Comparison of ENCODE assay signal across 12 cellular contexts in genomic region chr11:8087185-8087584, GRCh38. TPM values are rescaled to one million over a fixed set of nuclear protein-coding genes. Genes with fewer than 3 reads are reported as not detected.
A peak's percentile ranks its signal among the peaks of the same experiment; 100 is the strongest.
DNase-seq lines count a peak whose midpoint lies in the region; ATAC-seq and TF ChIP-seq lines count a peak whose summit lies in the region.
"Had no signal": no experiment of that assay in that cellular context is flagged by ENCODE, and none has a peak within 500 bp of the region (broad histone marks: within the 10 kb centered on the region; RNA-seq: fewer than 3 reads in every experiment).

No MANE protein-coding gene starts in this region.

- TF ChIP-seq EP300 in Ishikawa (IDR thresholded peaks at IDR 0.05; ENCODE audit: borderline replicate concordance), result no peak

- WGBS in spleen, 5 donors, result 80 to 88% (median 85%) methylated on average over 4 of the region's 4 CpGs
- WGBS in mesenchymal stem cell, result 95% methylated on average over 4 of the region's 4 CpGs

- TF ChIP-seq CTCF in cardiac muscle cell (IDR thresholded peaks at IDR 0.05; ENCODE audit: low read depth, low read length) (peak; percentile 21), spleen (IDR thresholded peaks at IDR 0.05 in 8 of 11, conservative IDR thresholded peaks at IDR 0.05 in 3 of 11) (no peak), GM20000 (IDR thresholded peaks at IDR 0.05; ENCODE audit: extremely low read depth, missing control alignments) (no peak)

- H3K18ac ChIP-seq in mesenchymal stem cell (ENCODE audit: low read depth in 1 of 2, low read length in 2 of 2), result no peak overlapping the region

- no peak for DNase-seq in cardiac muscle cell (ENCODE audit: low read depth in 1 of 2, low spot score in 1 of 2)
- no peak for DNase-seq in Right ventricle myocardium inferior (ENCODE audit: missing footprints)
- peak; percentile 23 for DNase-seq in dermis blood vessel endothelial cell
- DNase-seq in spleen, result peak; percentile 54
- DNase-seq in mesenchymal stem cell, result no peak
- no peak for DNase-seq in putamen (ENCODE audit: low spot score)
- DNase-seq in GM20000 (ENCODE audit: low spot score), result no peak
- DNase-seq: NCI-H446; stimulated activated CD4-positive, alpha-beta T cell treated with anti-CD3 and anti-CD28 coated beads, Interleukin-4, amount 100 ng/mL, for 1 hour had no signal

- no peak overlapping the region for H3K9ac ChIP-seq in mesenchymal stem cell (ENCODE audit: low read length)

- no peak overlapping the region for H3K4me3 ChIP-seq in cardiac muscle cell
- H3K4me3 ChIP-seq in spleen, result no peak overlapping the region
- H3K4me3 ChIP-seq in mesenchymal stem cell (ENCODE audit: insufficient read depth in 1 of 2, low read depth in 1 of 2, low read length in 2 of 2), result no peak overlapping the region
- H3K4me3 ChIP-seq: suprapubic skin had no signal

- H4K91ac ChIP-seq in mesenchymal stem cell (ENCODE audit: low read length), result no peak overlapping the region

- ATAC-seq in Right ventricle myocardium inferior, result no peak

- H3K27ac ChIP-seq in cardiac muscle cell (no peak overlapping the region), spleen (no peak overlapping the region), mesenchymal stem cell (ENCODE audit: low read length, poor library complexity, severe bottlenecking) (no peak overlapping the region)
- H3K27ac ChIP-seq: suprapubic skin had no signal

- no peak overlapping the region for H2AFZ ChIP-seq in mesenchymal stem cell (ENCODE audit: low read depth, low read length)

- H3K9me3 ChIP-seq in cardiac muscle cell (ENCODE audit: low read depth), result no peaks in the 10 kb centered on the region
- H3K9me3 ChIP-seq in spleen, result no peaks in the 10 kb centered on the region
- no peaks in the 10 kb centered on the region for H3K9me3 ChIP-seq in mesenchymal stem cell (ENCODE audit: control insufficient read depth, low read length)
- H3K9me3 ChIP-seq: suprapubic skin had no signal

- H3K4me1 ChIP-seq in cardiac muscle cell (ENCODE audit: low read depth), result peaks cover 24% of the 10 kb centered on the region
- peaks cover 0 to 1% (median 0%) of the 10 kb centered on the region in 6 donors for H3K4me1 ChIP-seq in spleen
- peaks cover 1% of the 10 kb centered on the region for H3K4me1 ChIP-seq in mesenchymal stem cell (ENCODE audit: control insufficient read depth, insufficient read depth, low read depth, low read length)

- no peak overlapping the region for H2BK15ac ChIP-seq in mesenchymal stem cell (ENCODE audit: low read depth, poor library complexity, severe bottlenecking)

- H3K36me3 ChIP-seq in cardiac muscle cell (no peaks in the 10 kb centered on the region), spleen (no peaks in the 10 kb centered on the region), mesenchymal stem cell (ENCODE audit: control insufficient read depth in 1 of 2, insufficient read depth in 2 of 2, low read depth in 1 of 2, low read length in 2 of 2) (peaks cover 0 to 5% of the 10 kb centered on the region in 2 experiments)
- H3K36me3 ChIP-seq: suprapubic skin had no signal

- H3K4ac ChIP-seq in mesenchymal stem cell (ENCODE audit: low read depth in 1 of 2, low read length in 2 of 2), result no peak overlapping the region

- H3K23ac ChIP-seq in mesenchymal stem cell (ENCODE audit: low read length in 2 of 2), result no peak overlapping the region

- peak; percentile 27; the same call in 1 of the 2 replicates for TF ChIP-seq RAD21 in Ishikawa (IDR thresholded peaks at IDR 0.05; ENCODE audit: low read depth)

- no peaks in the 10 kb centered on the region for H3K27me3 ChIP-seq in cardiac muscle cell
- peaks cover 0 to 54% (median 4%) of the 10 kb centered on the region in 7 donors for H3K27me3 ChIP-seq in spleen (replicated peaks in 1 of 7)
- H3K27me3 ChIP-seq in mesenchymal stem cell (ENCODE audit: control insufficient read depth in 1 of 2, insufficient read depth in 1 of 2, low read length in 2 of 2), result peaks cover 0 to 50% of the 10 kb centered on the region in 2 experiments

- H2BK12ac ChIP-seq in mesenchymal stem cell (ENCODE audit: low read length in 2 of 2), result no peak overlapping the region

- no peak overlapping the region for H2BK120ac ChIP-seq in mesenchymal stem cell (ENCODE audit: low read depth, low read length)

- no peak overlapping the region for H4K8ac ChIP-seq in mesenchymal stem cell (ENCODE audit: low read length)

- no peak overlapping the region for H3K4me2 ChIP-seq in mesenchymal stem cell (ENCODE audit: low read length, poor library complexity, severe bottlenecking)

- TF ChIP-seq POLR2A in spleen (IDR thresholded peaks at IDR 0.05), result no peak

- intact Hi-C loops in Right ventricle myocardium inferior (cut with DNase I) (loop anchor here (5.0 kb wide), 1 partner anchor 55 kb away; no protein-coding TSS in a partner anchor), spleen (cut with DNase I; ENCODE audit: low total_unique reads) (no loop called here)

- H2BK5ac ChIP-seq in mesenchymal stem cell (ENCODE audit: low read depth, low read length, poor library complexity, severe bottlenecking), result no peak overlapping the region

- no peaks in the 10 kb centered on the region for H3K79me1 ChIP-seq in mesenchymal stem cell (replicated peaks; ENCODE audit: low read length, poor library complexity, severe bottlenecking)

- H2AK5ac ChIP-seq in mesenchymal stem cell (ENCODE audit: low read length, severe bottlenecking), result no peak overlapping the region

- no peak overlapping the region for H3K14ac ChIP-seq in mesenchymal stem cell (ENCODE audit: low read length in 2 of 2)

TF ChIP-seq in Ishikawa, 13 proteins besides CTCF, POLR2A, EP300 and RAD21:
- TF ChIP-seq REST (IDR thresholded peaks at IDR 0.05; ENCODE audit: low read depth) (no peak), YY1 (IDR thresholded peaks at IDR 0.05; ENCODE audit: low read depth) (no peak), NFIC (IDR thresholded peaks at IDR 0.05) (no peak), MAX (IDR thresholded peaks at IDR 0.05) (no peak), CEBPB (IDR thresholded peaks at IDR 0.05) (no peak), EGR1 (IDR thresholded peaks at IDR 0.05) (no peak), ZBTB7A (IDR thresholded peaks at IDR 0.05; ENCODE audit: low read depth) (no peak), TAF1 (IDR thresholded peaks at IDR 0.05; ENCODE audit: low read depth) (no peak), TEAD4 (IDR thresholded peaks at IDR 0.05) (no peak), CREB1 (IDR thresholded peaks at IDR 0.05; ENCODE audit: low read depth) (no peak), TCF12 (IDR thresholded peaks at IDR 0.05; ENCODE audit: low read depth) (no peak), USF1 (IDR thresholded peaks at IDR 0.05) (no peak), FOXM1 (IDR thresholded peaks at IDR 0.05; ENCODE audit: borderline replicate concordance, low read depth) (no peak)

RNA-seq across cellular contexts. Expression of gene TUB, which starts 6.2 kb away (rescaled TPM):
- 22.9 and 48.2 TPM in 2 replicates for total RNA-seq in cardiac muscle cell
- polyA plus RNA-seq in cardiac muscle cell, result 6.7 and 16.1 TPM in 2 replicates
- 21.4 TPM for total RNA-seq in Right ventricle myocardium inferior
- 1.4 and 1.6 TPM in 2 replicates for total RNA-seq in dermis blood vessel endothelial cell
- total RNA-seq in spleen, result 1 to 10 TPM; 1.4 to 3.2 (median 2.1) TPM
- under 1 TPM; 0.17 to 0.42 (median 0.21) TPM for polyA plus RNA-seq in spleen
- polyA plus RNA-seq in mesenchymal stem cell (2013, experiment 1 of 2), result 1.9 TPM
- polyA plus RNA-seq in mesenchymal stem cell (2013, experiment 2 of 2), result 1.9 TPM
- polyA plus RNA-seq: CD8-positive, alpha-beta memory T cell had no signal

Comparison
In these comparisons a context has a peak if more than half of its experiments do, and no peak if none do; other contexts are left out.
1. DNase-seq: peak in dermis blood vessel endothelial cell (single experiment) and spleen (single experiment); none in cardiac muscle cell (0 of 2), Right ventricle myocardium inferior (single experiment), mesenchymal stem cell (single experiment), putamen (single experiment) and GM20000 (single experiment).